ENCODE assay signal across 19 cellular contexts in the genomic region with DNA sequence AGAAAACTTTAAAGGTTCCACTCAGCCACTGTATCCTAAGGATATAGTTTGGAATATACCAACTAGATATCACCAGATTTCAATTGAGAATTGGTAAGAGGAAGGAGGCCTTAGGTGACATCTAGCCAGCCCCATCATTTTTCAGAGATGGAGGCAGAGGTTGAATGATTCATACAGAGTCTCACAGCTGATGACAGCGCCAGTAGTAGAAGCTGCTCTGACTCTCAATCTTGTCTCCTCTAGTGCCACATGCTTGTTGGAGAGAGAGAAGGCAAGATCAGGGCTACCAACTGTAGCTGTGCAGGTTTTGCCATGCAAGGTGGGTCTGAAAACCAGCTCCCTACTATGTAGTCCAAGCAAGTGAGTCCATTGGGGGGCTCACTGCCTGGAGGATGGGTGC. TPM values are rescaled to one million over a fixed set of nuclear protein-coding genes. Genes with fewer than 3 reads are reported as not detected.
DNase-seq lines count a peak whose midpoint lies in the region; ATAC-seq and TF ChIP-seq lines count a peak whose summit lies in the region.
"Had no signal": no experiment of that assay in that cellular context is flagged by ENCODE, and none has a peak within 500 bp of the region (broad histone marks: within the 10 kb centered on the region; RNA-seq: fewer than 3 reads in every experiment).

No MANE protein-coding gene starts in this region.

- H3K56ac ChIP-seq in mesendoderm (ENCODE audit: low read length), result no peak overlapping the region

- no peak overlapping the region for H3K23ac ChIP-seq in mesendoderm (ENCODE audit: low read length)

- peak overlapping the region; percentile 34; the same call in 1 of the 2 replicates for H3K9ac ChIP-seq in SK-N-SH
- H3K9ac ChIP-seq in mesendoderm (ENCODE audit: low read length), result no peak overlapping the region

- no peak for ATAC-seq in GM21360 (IDR thresholded peaks at IDR 0.05; ENCODE audit: unreplicated experiment)
- ATAC-seq: GM23338, lower lobe of right lung had no signal

- H3K9me2 ChIP-seq in SK-N-SH, result no peaks in the 10 kb centered on the region

- no peak for TF ChIP-seq RAD21 in SK-N-SH (IDR thresholded peaks at IDR 0.05; ENCODE audit: low read length)

- POLR2A ChIA-PET in SK-N-SH (lab: Yijun Ruan, JAX), result no interaction called here

- H3K36me3 Mint-ChIP-seq in activated naive CD4-positive, alpha-beta T cell treated with anti-CD3 and anti-CD28 coated beads for 36 hours (ENCODE audit: low read depth), result no peaks in the 10 kb centered on the region
- peaks cover 24% of the 10 kb centered on the region for H3K36me3 Mint-ChIP-seq in type B pancreatic cell

- H3K4me2 ChIP-seq in SK-N-SH (peak overlapping the region; percentile 87), mesendoderm (ENCODE audit: low read length) (no peak overlapping the region)
- H3K4me2 ChIP-seq: GM23338, PC-9 had no signal

- 90% methylated on average over 1 of the region's 1 CpG for WGBS in SK-N-SH (ENCODE audit: low lambda C conversion rate)
- WGBS in mesendoderm (ENCODE audit: extremely low coverage, insufficient coverage, low lambda C conversion rate), result no CpG with 5 or more reads among the region's 1 CpG

- no peak overlapping the region for H2BK120ac ChIP-seq in mesendoderm (ENCODE audit: low read depth, low read length)

- no peak overlapping the region for H2BK15ac ChIP-seq in mesendoderm (replicated peaks; ENCODE audit: low read depth)

- H3K36me3 ChIP-seq in SK-N-SH (replicated peaks in 1 of 2; ENCODE audit: control insufficient read depth in 1 of 2, insufficient read depth in 2 of 2, low read length in 1 of 2) (peaks cover 12 to 73% of the 10 kb centered on the region in 2 experiments), mesendoderm (ENCODE audit: control insufficient read depth, insufficient read depth, low read length) (no peaks in the 10 kb centered on the region)
- H3K36me3 ChIP-seq: lower lobe of right lung, stomach, vagina had no signal

- H4K20me1 ChIP-seq in SK-N-SH (ENCODE audit: insufficient read depth), result peaks cover 100% of the 10 kb centered on the region

- no peak overlapping the region for H3K18ac ChIP-seq in mesendoderm (ENCODE audit: low read length)

- H2AFZ ChIP-seq in SK-N-SH (ENCODE audit: low read depth), result no peak overlapping the region
- H2AFZ ChIP-seq: GM23338, PC-9 had no signal

- H3K27me3 Mint-ChIP-seq in activated naive CD4-positive, alpha-beta T cell treated with anti-CD3 and anti-CD28 coated beads for 36 hours (ENCODE audit: low read depth), result peaks cover 13% of the 10 kb centered on the region
- no peaks in the 10 kb centered on the region for H3K27me3 Mint-ChIP-seq in type B pancreatic cell

- no peak overlapping the region for H4K8ac ChIP-seq in mesendoderm (ENCODE audit: low read depth, low read length)

- peaks cover 31% of the 10 kb centered on the region for H3F3A ChIP-seq in SK-N-SH (replicated peaks; ENCODE audit: insufficient read depth)

- no peak overlapping the region for H2AK5ac ChIP-seq in mesendoderm (ENCODE audit: low read length)

- peaks cover 27 to 34% of the 10 kb centered on the region in 2 experiments for H3K4me1 ChIP-seq in SK-N-SH (ENCODE audit: control insufficient read depth in 1 of 2, insufficient read depth in 2 of 2, low read depth in 1 of 2, low read length in 1 of 2)
- peaks cover 5% of the 10 kb centered on the region for H3K4me1 ChIP-seq in mesendoderm (ENCODE audit: control insufficient read depth, low read depth, low read length)

- H3K79me2 ChIP-seq in SK-N-SH (ENCODE audit: insufficient read depth) (peaks cover 100% of the 10 kb centered on the region), mesendoderm (ENCODE audit: control insufficient read depth, insufficient read depth, low read length) (peaks cover 64% of the 10 kb centered on the region)

- no peaks in the 10 kb centered on the region for H3K9me3 ChIP-seq in SK-N-SH
- H3K9me3 ChIP-seq: lower lobe of right lung, MG63, stomach, vagina had no signal

- H3K27me3 ChIP-seq in SK-N-SH (ENCODE audit: insufficient read depth), result no peaks in the 10 kb centered on the region
- H3K27me3 ChIP-seq in mesendoderm (ENCODE audit: insufficient read depth, low read length, poor library complexity), result no peaks in the 10 kb centered on the region
- H3K27me3 ChIP-seq: MG63, stomach, vagina had no signal

- peaks cover 13% of the 10 kb centered on the region for H3K79me1 ChIP-seq in mesendoderm (ENCODE audit: low read length)

- CTCF ChIA-PET in activated naive CD4-positive, alpha-beta T cell treated with anti-CD3 and anti-CD28 coated beads for 36 hours (lab: Charles Lee), result interaction anchor here (1.5 kb wide), 1 partner anchor 75 kb away, joined by 7 read pairs; no protein-coding TSS in a partner anchor
- CTCF ChIA-PET in SK-N-SH (lab: Yijun Ruan, JAX), result interaction anchor here (1.2 to 2.3 kb wide), 2 partner anchors 120 to 374 kb away, joined by 4 to 12 read pairs; no protein-coding TSS in a partner anchor

- H3K27ac ChIP-seq in SK-N-SH (ENCODE audit: low read depth in 2 of 2, low read length in 1 of 2) (peak overlapping the region; percentile 27 to 76; a peak in 3 of 4 replicates), mesendoderm (ENCODE audit: low read depth, low read length) (no peak overlapping the region)
- H3K27ac ChIP-seq: lower lobe of right lung, PC-9, stomach, vagina had no signal

- intact Hi-C loops in activated naive CD4-positive, alpha-beta T cell treated with anti-CD3 and anti-CD28 coated beads for 36 hours (cut with micrococcal nuclease), result loop anchor here (10.0 kb wide), 1 partner anchor 747 kb away; no protein-coding TSS in a partner anchor

- TF ChIP-seq CTCF in SK-N-SH (IDR thresholded peaks at IDR 0.05) (no peak), foreskin fibroblast (IDR thresholded peaks at IDR 0.05; ENCODE audit: low read depth, low read length) (no peak), type B pancreatic cell (conservative IDR thresholded peaks at IDR 0.05) (no peak)

- no peak overlapping the region for H3K4me3 Mint-ChIP-seq in activated naive CD4-positive, alpha-beta T cell treated with anti-CD3 and anti-CD28 coated beads for 36 hours
- peak overlapping the region; percentile 71 for H3K4me3 Mint-ChIP-seq in type B pancreatic cell
- H3K4me3 Mint-ChIP-seq: activated T-helper 1 cell treated with anti-CD3 and anti-CD28 coated beads, Interleukin-12 subunit alpha, Interleukin-12 subunit beta, Interleukin-2, Interleukin-4 antibody, amounts not matched to agents 30 ng/mL and 10 ng/mL and 1 ng/mL, durations not matched to agents 14 hours and 24 hours and 36 hours; GM23338 had no signal

- peak overlapping the region in 1 of 2 experiments; percentile 24; a peak in 1 of 4 replicates for H3K4me3 ChIP-seq in SK-N-SH (ENCODE audit: low read depth in 2 of 2, low read length in 1 of 2)
- H3K4me3 ChIP-seq in foreskin fibroblast (ENCODE audit: low read depth in 1 of 2, low read length in 2 of 2), result peak overlapping the region; percentile 9 to 92
- no peak overlapping the region for H3K4me3 ChIP-seq in mesendoderm (ENCODE audit: low read length)
- H3K4me3 ChIP-seq: GM23338, lower lobe of right lung, MG63, PC-9, stomach, vagina had no signal

- no peaks in the 10 kb centered on the region for H3K9me3 Mint-ChIP-seq in activated naive CD4-positive, alpha-beta T cell treated with anti-CD3 and anti-CD28 coated beads for 36 hours
- peaks cover 11% of the 10 kb centered on the region for H3K9me3 Mint-ChIP-seq in type B pancreatic cell
- H3K9me3 Mint-ChIP-seq: activated T-helper 1 cell treated with anti-CD3 and anti-CD28 coated beads, Interleukin-12 subunit alpha, Interleukin-12 subunit beta, Interleukin-2, Interleukin-4 antibody, amounts not matched to agents 30 ng/mL and 10 ng/mL and 1 ng/mL, durations not matched to agents 14 hours and 24 hours and 36 hours; GM23338 had no signal

- peaks cover 15% of the 10 kb centered on the region for H3K4me1 Mint-ChIP-seq in activated naive CD4-positive, alpha-beta T cell treated with anti-CD3 and anti-CD28 coated beads for 36 hours (ENCODE audit: low read depth)
- peaks cover 41% of the 10 kb centered on the region for H3K4me1 Mint-ChIP-seq in type B pancreatic cell (ENCODE audit: unreplicated experiment)

- H3K4ac ChIP-seq in mesendoderm (ENCODE audit: low read depth, low read length), result no peak overlapping the region

- no peak for TF ChIP-seq EP300 in SK-N-SH (IDR thresholded peaks at IDR 0.05; ENCODE audit: borderline replicate concordance in 1 of 2, low read depth in 1 of 2, low read length in 1 of 2)

- no peak overlapping the region for H4K5ac ChIP-seq in mesendoderm (ENCODE audit: low read length)

- no peak overlapping the region for H3K27ac Mint-ChIP-seq in activated naive CD4-positive, alpha-beta T cell treated with anti-CD3 and anti-CD28 coated beads for 36 hours
- no peak overlapping the region for H3K27ac Mint-ChIP-seq in type B pancreatic cell
- H3K27ac Mint-ChIP-seq: activated T-helper 1 cell treated with anti-CD3 and anti-CD28 coated beads, Interleukin-12 subunit alpha, Interleukin-12 subunit beta, Interleukin-2, Interleukin-4 antibody, amounts not matched to agents 30 ng/mL and 10 ng/mL and 1 ng/mL, durations not matched to agents 14 hours and 24 hours and 36 hours; GM23338 had no signal

- peak; percentile 36 for DNase-seq in activated naive CD4-positive, alpha-beta T cell treated with anti-CD3 and anti-CD28 coated beads for 36 hours
- no peak for DNase-seq in activated naive CD4-positive, alpha-beta T cell (lab: John Stamatoyannopoulos, UW)
- DNase-seq in SK-N-SH (no peak), foreskin fibroblast (peak; percentile 46 to 65), type B pancreatic cell (ENCODE audit: extremely low spot score, unreplicated experiment) (no peak), NCI-H748 (lab: John Stamatoyannopoulos, UW; ENCODE audit: unreplicated experiment) (no peak), mesendoderm (no peak)
- DNase-seq: activated CD4-positive, alpha-beta T cell treated with anti-CD3 and anti-CD28 coated beads, Interleukin-2, amount 50 U/mL, for 48 hours; amniotic stem cell; lower lobe of right lung; MG63; NCI-H1694 treated with DMSO at 0.1 percent for 48 hours; NCI-H510A; PC-9; stomach had no signal

- no peak overlapping the region for H2BK5ac ChIP-seq in mesendoderm (ENCODE audit: low read length)

TF ChIP-seq in SK-N-SH, 30 proteins besides CTCF, POLR2A, EP300 and RAD21 (continues in another document):
- TF ChIP-seq, protein P1, sequence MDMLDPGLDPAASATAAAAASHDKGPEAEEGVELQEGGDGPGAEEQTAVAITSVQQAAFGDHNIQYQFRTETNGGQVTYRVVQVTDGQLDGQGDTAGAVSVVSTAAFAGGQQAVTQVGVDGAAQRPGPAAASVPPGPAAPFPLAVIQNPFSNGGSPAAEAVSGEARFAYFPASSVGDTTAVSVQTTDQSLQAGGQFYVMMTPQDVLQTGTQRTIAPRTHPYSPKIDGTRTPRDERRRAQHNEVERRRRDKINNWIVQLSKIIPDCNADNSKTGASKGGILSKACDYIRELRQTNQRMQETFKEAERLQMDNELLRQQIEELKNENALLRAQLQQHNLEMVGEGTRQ (IDR thresholded peaks at IDR 0.05; ENCODE audit: borderline replicate concordance, low read depth, low read length), result no peak
- TF ChIP-seq RFX5 (IDR thresholded peaks at IDR 0.05; ENCODE audit: low read length), result no peak

RNA-seq across cellular contexts. Expression of a gene that starts 6.1 kb away (rescaled TPM):
- total RNA-seq in activated naive CD4-positive, alpha-beta T cell treated with anti-CD3 and anti-CD28 coated beads for 36 hours, result 1 to 10 TPM; 3.0 to 3.2 TPM
- 147 and 169 TPM in 2 replicates for polyA plus RNA-seq in SK-N-SH (2012; rRNA removed)
- polyA plus RNA-seq in SK-N-SH (2012; cell fraction: cytosol; rRNA removed), result 125 and 136 TPM in 2 replicates
- 171 and 281 TPM in 2 replicates for polyA plus RNA-seq in SK-N-SH (2012; cell fraction: nucleus; rRNA removed)
- 44.4 and 71.3 TPM in 2 replicates for total RNA-seq in type B pancreatic cell (ENCODE audit: low replicate concordance)
- polyA plus RNA-seq in mesendoderm (2013, experiment 1 of 2), result 19.1 TPM
- polyA plus RNA-seq in mesendoderm (2013, experiment 2 of 2), result 18.6 TPM

Comparison
In these comparisons a context has a peak if more than half of its experiments do, and no peak if none do; other contexts are left out.
1. DNase-seq: peak in activated naive CD4-positive, alpha-beta T cell treated with anti-CD3 and anti-CD28 coated beads for 36 hours (single experiment) and foreskin fibroblast (2 of 2); none in activated naive CD4-positive, alpha-beta T cell (0 of 4), SK-N-SH (single experiment), type B pancreatic cell (single experiment), NCI-H748 (single experiment) and mesendoderm (single experiment).
2. RNA of a gene that starts 6.1 kb away (total RNA-seq): 44.4 to 71.3 TPM in type B pancreatic cell; 3.0 to 3.2 TPM in activated naive CD4-positive, alpha-beta T cell treated with anti-CD3 and anti-CD28 coated beads for 36 hours; every median in the first group is over 10 times any median in the second.